Comparison of ENCODE assay signal across 36 cellular contexts in genomic region chr2:108200569-108200968, GRCh38. TPM values are rescaled to one million over a fixed set of nuclear protein-coding genes. Genes with fewer than 3 reads are reported as not detected.
"Had no signal": no experiment of that assay in that cellular context is flagged by ENCODE, and none has a peak within 500 bp of the region (broad histone marks: within the 10 kb centered on the region; RNA-seq: fewer than 3 reads in every experiment).

No MANE protein-coding gene starts in this region.

- DNase-seq: naive thymus-derived CD8-positive, alpha-beta T cell; nephron progenitor cell; nucleus accumbens; pancreas; psoas muscle; right cardiac atrium; spleen; stimulated activated CD4-positive, alpha-beta T cell treated with anti-CD3 and anti-CD28 coated beads, Interleukin-12 subunit alpha, Interleukin-12 subunit beta, amount 100 ng/mL, for 4 hours; stimulated activated CD4-positive, alpha-beta T cell treated with anti-CD3 and anti-CD28 coated beads, Interleukin-1b, Interleukin-23, amount 100 ng/mL, for 48 hours; stimulated activated CD4-positive, alpha-beta T cell treated with anti-CD3 and anti-CD28 coated beads, Interleukin-4, amount 100 ng/mL, for 1 hour; stimulated activated CD4-positive, alpha-beta T cell treated with anti-CD3 and anti-CD28 coated beads, Interleukin-4, amount 100 ng/mL, for 4 hours; stimulated activated CD8-positive, alpha-beta memory T cell treated with anti-CD3 and anti-CD28 coated beads, Interleukin-4, amount 100 ng/mL, for 48 hours; stimulated activated naive CD4-positive, alpha-beta T cell; stimulated activated naive CD8-positive, alpha-beta T cell treated with anti-CD3 and anti-CD28 coated beads, Interleukin-15, amount 100 ng/mL, for 72 hours; stimulated activated naive CD8-positive, alpha-beta T cell treated with anti-CD3 and anti-CD28 coated beads, Interleukin-15, Interleukin-2, amounts not matched to agents 100 U/mL and 50 U/mL, for 24 hours; substantia nigra; testis; tibial artery; transverse colon; upper lobe of right lung; uterus had no signal

- H3K27ac Mint-ChIP-seq: naive thymus-derived CD8-positive, alpha-beta T cell; natural killer cell treated with Interleukin-12 subunit alpha and Interleukin-12 subunit beta and Interleukin-15 and Interleukin-18, amount 100 ng/mL, for 72 hours; nephron progenitor cell; stimulated activated memory B cell treated with anti-CD40 and anti-IgM and Interleukin-4, amounts not matched to agents 10 μg/mL and 1 μg/mL and 100 μg/mL, for 72 hours; stimulated activated naive CD8-positive, alpha-beta T cell treated with anti-CD3 and anti-CD28 coated beads, Interleukin-15, amount 100 ng/mL, for 72 hours; type B pancreatic cell had no signal

- H3K4me1 Mint-ChIP-seq: naive thymus-derived CD8-positive, alpha-beta T cell; nephron progenitor cell; neural crest cell; stimulated activated memory B cell treated with anti-CD40 and anti-IgM and Interleukin-4, amounts not matched to agents 10 μg/mL and 1 μg/mL and 100 μg/mL, for 72 hours; stimulated activated naive CD8-positive, alpha-beta T cell treated with anti-CD3 and anti-CD28 coated beads, Interleukin-15, amount 100 ng/mL, for 72 hours had no signal

- H3K36me3 Mint-ChIP-seq: stimulated activated memory B cell treated with anti-CD40 and anti-IgM and Interleukin-4, amounts not matched to agents 10 μg/mL and 1 μg/mL and 100 μg/mL, for 72 hours had no signal

- H3K27ac ChIP-seq: neutrophil, pancreas, psoas muscle, skin epidermis, spleen, suprapubic skin, testis, tibial artery, transverse colon, upper lobe of right lung, uterus had no signal

- ATAC-seq: naive thymus-derived CD8-positive, alpha-beta T cell; natural killer cell treated with Interleukin-12 subunit alpha and Interleukin-12 subunit beta and Interleukin-15 and Interleukin-18, amount 100 ng/mL, for 72 hours; pancreas; psoas muscle; right cardiac atrium; sciatic nerve; stimulated activated memory B cell treated with anti-CD40 and anti-IgM and Interleukin-4, amounts not matched to agents 10 μg/mL and 1 μg/mL and 100 μg/mL, for 72 hours; stimulated activated naive CD8-positive, alpha-beta T cell treated with anti-CD3 and anti-CD28 coated beads, Interleukin-15, amount 100 ng/mL, for 72 hours; stimulated activated naive CD8-positive, alpha-beta T cell treated with anti-CD3 and anti-CD28 coated beads, Interleukin-15, Interleukin-2, amounts not matched to agents 100 U/mL and 50 U/mL, for 24 hours; upper lobe of right lung had no signal

- H3K27me3 Mint-ChIP-seq: natural killer cell treated with Interleukin-12 subunit alpha and Interleukin-12 subunit beta and Interleukin-15 and Interleukin-18, amount 100 ng/mL, for 72 hours; stimulated activated memory B cell treated with anti-CD40 and anti-IgM and Interleukin-4, amounts not matched to agents 10 μg/mL and 1 μg/mL and 100 μg/mL, for 72 hours; stimulated activated naive CD8-positive, alpha-beta T cell treated with anti-CD3 and anti-CD28 coated beads, Interleukin-15, amount 100 ng/mL, for 72 hours; type B pancreatic cell had no signal

- H3K36me3 ChIP-seq: neutrophil, pancreas, spleen, suprapubic skin, tibial artery, transverse colon, upper lobe of right lung, uterus had no signal

- H3K4me1 ChIP-seq: pancreas, psoas muscle, spleen, suprapubic skin, testis, tibial artery, transverse colon, upper lobe of right lung, uterus had no signal

- H3K9me3 ChIP-seq: neutrophil, pancreas, suprapubic skin, testis, tibial artery, upper lobe of right lung, uterus had no signal

- H3K4me3 ChIP-seq: pancreas, psoas muscle, skin epidermis, smooth muscle cell, spleen, suprapubic skin, testis, tibial artery, transverse colon, upper lobe of right lung, uterus had no signal

- H3K27me3 ChIP-seq: neutrophil, pancreas, spleen, suprapubic skin, testis, tibial artery, transverse colon, upper lobe of right lung, uterus had no signal

- H3K4me3 Mint-ChIP-seq: naive thymus-derived CD8-positive, alpha-beta T cell; natural killer cell treated with Interleukin-12 subunit alpha and Interleukin-12 subunit beta and Interleukin-15 and Interleukin-18, amount 100 ng/mL, for 72 hours; nephron progenitor cell; neural crest cell; stimulated activated memory B cell treated with anti-CD40 and anti-IgM and Interleukin-4, amounts not matched to agents 10 μg/mL and 1 μg/mL and 100 μg/mL, for 72 hours; stimulated activated naive CD8-positive, alpha-beta T cell treated with anti-CD3 and anti-CD28 coated beads, Interleukin-15, amount 100 ng/mL, for 72 hours; type B pancreatic cell had no signal

- H3K4me2 ChIP-seq: smooth muscle cell had no signal

RNA-seq across cellular contexts. Expression of gene SULT1C3, which starts 39.2 kb away (rescaled TPM):
- total RNA-seq: naive thymus-derived CD8-positive, alpha-beta T cell; natural killer cell treated with Interleukin-12 subunit alpha and Interleukin-12 subunit beta and Interleukin-15 and Interleukin-18, amount 100 ng/mL, for 72 hours; neural crest cell; omental fat pad; osteocyte; pancreas; posterior vena cava; psoas muscle; renal cortical epithelial cell; right cardiac atrium; sciatic nerve; smooth muscle cell; spleen; suprapubic skin; testis; transverse colon; upper lobe of right lung; urinary bladder; uterus had no signal
- polyA plus RNA-seq: naive thymus-derived CD8-positive, alpha-beta T cell; pancreas; psoas muscle; right cardiac atrium; smooth muscle cell; spleen; thymus; urinary bladder had no signal
